In genomic region chr1:206923009-206923960, GRCh38 we compare ENCODE assay signal across 11 cellular contexts. TPM values are rescaled to one million over a fixed set of nuclear protein-coding genes. Genes with fewer than 3 reads are reported as not detected.
DNase-seq lines count a peak whose midpoint lies in the region; ATAC-seq and TF ChIP-seq lines count a peak whose summit lies in the region.
"Had no signal": no experiment of that assay in that cellular context is flagged by ENCODE, and none has a peak within 500 bp of the region (broad histone marks: within the 10 kb centered on the region; RNA-seq: fewer than 3 reads in every experiment).

No MANE protein-coding gene starts in this region.

- no peak overlapping the region for H3K4me3 Mint-ChIP-seq in activated naive CD8-positive, alpha-beta T cell treated with anti-CD3 and anti-CD28 coated beads, Interleukin-2, amount 10 ng/mL, durations not matched to agents 7 days and 5 days
- no peak overlapping the region for H3K4me3 Mint-ChIP-seq in WTC11

- H3K4me1 Mint-ChIP-seq in activated naive CD8-positive, alpha-beta T cell treated with anti-CD3 and anti-CD28 coated beads, Interleukin-2, amount 10 ng/mL, durations not matched to agents 7 days and 5 days, result peaks cover 31% of the 10 kb centered on the region
- no peaks in the 10 kb centered on the region for H3K4me1 Mint-ChIP-seq in WTC11

- H3K9me3 ChIP-seq in Peyer's patch, result no peaks in the 10 kb centered on the region
- H3K9me3 ChIP-seq: thoracic aorta had no signal

- no peaks in the 10 kb centered on the region for H3K27me3 ChIP-seq in Peyer's patch

- H3K4me1 ChIP-seq in Peyer's patch, result peaks cover 0 to 45% (median 25%) of the 10 kb centered on the region in 4 donors

- no peaks in the 10 kb centered on the region for H3K27me3 Mint-ChIP-seq in activated naive CD8-positive, alpha-beta T cell treated with anti-CD3 and anti-CD28 coated beads, Interleukin-2, amount 10 ng/mL, durations not matched to agents 7 days and 5 days
- H3K27me3 Mint-ChIP-seq in WTC11 (ENCODE audit: low read depth), result no peaks in the 10 kb centered on the region

- H3K36me3 Mint-ChIP-seq in activated naive CD8-positive, alpha-beta T cell treated with anti-CD3 and anti-CD28 coated beads, Interleukin-2, amount 10 ng/mL, durations not matched to agents 7 days and 5 days, result peaks cover 3% of the 10 kb centered on the region
- no peaks in the 10 kb centered on the region for H3K36me3 Mint-ChIP-seq in WTC11

- no peaks in the 10 kb centered on the region for H3K9me3 Mint-ChIP-seq in activated naive CD8-positive, alpha-beta T cell treated with anti-CD3 and anti-CD28 coated beads, Interleukin-2, amount 10 ng/mL, durations not matched to agents 7 days and 5 days
- no peaks in the 10 kb centered on the region for H3K9me3 Mint-ChIP-seq in WTC11

- H3K27ac Mint-ChIP-seq in activated naive CD8-positive, alpha-beta T cell treated with anti-CD3 and anti-CD28 coated beads, Interleukin-2, amount 10 ng/mL, durations not matched to agents 7 days and 5 days, result no peak overlapping the region
- no peak overlapping the region for H3K27ac Mint-ChIP-seq in WTC11

- ATAC-seq in GM18502 (IDR thresholded peaks at IDR 0.05; ENCODE audit: poor library complexity, unreplicated experiment) (peak; percentile 49), HG02588 (IDR thresholded peaks at IDR 0.05; ENCODE audit: unreplicated experiment) (peak; percentile 47), WTC11 (no peak)
- peak; percentile 71 for ATAC-seq in activated naive CD8-positive, alpha-beta T cell treated with anti-CD3 and anti-CD28 coated beads, Interleukin-2, amount 10 ng/mL, durations not matched to agents 7 days and 5 days (ENCODE audit: low read depth)

- POLR2A ChIA-PET in activated naive CD8-positive, alpha-beta T cell treated with anti-CD3 and anti-CD28 coated beads, Interleukin-2, amount 10 ng/mL, durations not matched to agents 7 days and 5 days (lab: Charles Lee), result interaction anchor here (1.2 to 3.5 kb wide), 5 partner anchors 11 to 127 kb away, joined by 3 to 21 read pairs (median 5); no protein-coding TSS in a partner anchor
- POLR2A ChIA-PET in WTC11 (lab: Charles Lee), result no interaction called here

- peak in 2 of 3 donors; percentile 95 for DNase-seq in Peyer's patch
- peak; percentile 70 for DNase-seq in activated naive CD8-positive, alpha-beta T cell treated with anti-CD3 and anti-CD28 coated beads, Interleukin-2, amount 10 ng/mL, durations not matched to agents 7 days and 5 days
- DNase-seq in stimulated activated CD4-positive, alpha-beta T cell treated with anti-CD3 and anti-CD28 coated beads, TNF-alpha, amount 100 ng/mL, for 4 hours (ENCODE audit: low read depth in 3 of 3), result peak in 2 of 3 experiments; percentile 46 to 57
- DNase-seq in WTC11 (ENCODE audit: low spot score), result no peak
- DNase-seq in cerebellar cortex (ENCODE audit: low spot score), result no peak
- DNase-seq in SHP77 (lab: John Stamatoyannopoulos, UW), result no peak

- TF ChIP-seq CTCF in Peyer's patch (IDR thresholded peaks at IDR 0.05) (no peak), WTC11 (IDR thresholded peaks at IDR 0.05) (no peak)

- H3K4me3 ChIP-seq in Peyer's patch, result peak overlapping the region in 2 of 4 donors; percentile 11 to 56
- H3K4me3 ChIP-seq: thoracic aorta had no signal

- CTCF ChIA-PET in WTC11 (lab: Charles Lee), result interaction anchor here (1.7 to 3.2 kb wide), 2 partner anchors 9 to 12 kb away, joined by 6 to 17 read pairs; no protein-coding TSS in a partner anchor

- no peaks in the 10 kb centered on the region for H3K36me3 ChIP-seq in Peyer's patch
- H3K36me3 ChIP-seq: thoracic aorta had no signal

- peak overlapping the region; percentile 75 to 89 (median 88) for H3K27ac ChIP-seq in Peyer's patch
- H3K27ac ChIP-seq: thoracic aorta had no signal

- TF ChIP-seq POLR2A in Peyer's patch (IDR thresholded peaks at IDR 0.05), result peak in 1 of 2 donors; percentile 22

TF ChIP-seq in WTC11, 78 proteins besides CTCF, POLR2A, EP300 and RAD21:
- TF ChIP-seq ZNF423 (CRISPR knock-in tag; IDR thresholded peaks at IDR 0.05) (no peak), MXD4 (CRISPR knock-in tag; IDR thresholded peaks at IDR 0.05; ENCODE audit: borderline replicate concordance) (no peak), NR1H2 (CRISPR knock-in tag; IDR thresholded peaks at IDR 0.05) (no peak), ZNF317 (CRISPR knock-in tag; IDR thresholded peaks at IDR 0.05; ENCODE audit: borderline replicate concordance, low read depth) (no peak), ATF1 (CRISPR knock-in tag; IDR thresholded peaks at IDR 0.05) (no peak), ESRRA (CRISPR knock-in tag; IDR thresholded peaks at IDR 0.05; ENCODE audit: borderline replicate concordance) (no peak), NFATC4 (CRISPR knock-in tag; IDR thresholded peaks at IDR 0.05) (no peak)
- TF ChIP-seq, protein P1, sequence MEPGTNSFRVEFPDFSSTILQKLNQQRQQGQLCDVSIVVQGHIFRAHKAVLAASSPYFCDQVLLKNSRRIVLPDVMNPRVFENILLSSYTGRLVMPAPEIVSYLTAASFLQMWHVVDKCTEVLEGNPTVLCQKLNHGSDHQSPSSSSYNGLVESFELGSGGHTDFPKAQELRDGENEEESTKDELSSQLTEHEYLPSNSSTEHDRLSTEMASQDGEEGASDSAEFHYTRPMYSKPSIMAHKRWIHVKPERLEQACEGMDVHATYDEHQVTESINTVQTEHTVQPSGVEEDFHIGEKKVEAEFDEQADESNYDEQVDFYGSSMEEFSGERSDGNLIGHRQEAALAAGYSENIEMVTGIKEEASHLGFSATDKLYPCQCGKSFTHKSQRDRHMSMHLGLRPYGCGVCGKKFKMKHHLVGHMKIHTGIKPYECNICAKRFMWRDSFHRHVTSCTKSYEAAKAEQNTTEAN (CRISPR knock-in tag; IDR thresholded peaks at IDR 0.05), result no peak
- TF ChIP-seq, protein P2, sequence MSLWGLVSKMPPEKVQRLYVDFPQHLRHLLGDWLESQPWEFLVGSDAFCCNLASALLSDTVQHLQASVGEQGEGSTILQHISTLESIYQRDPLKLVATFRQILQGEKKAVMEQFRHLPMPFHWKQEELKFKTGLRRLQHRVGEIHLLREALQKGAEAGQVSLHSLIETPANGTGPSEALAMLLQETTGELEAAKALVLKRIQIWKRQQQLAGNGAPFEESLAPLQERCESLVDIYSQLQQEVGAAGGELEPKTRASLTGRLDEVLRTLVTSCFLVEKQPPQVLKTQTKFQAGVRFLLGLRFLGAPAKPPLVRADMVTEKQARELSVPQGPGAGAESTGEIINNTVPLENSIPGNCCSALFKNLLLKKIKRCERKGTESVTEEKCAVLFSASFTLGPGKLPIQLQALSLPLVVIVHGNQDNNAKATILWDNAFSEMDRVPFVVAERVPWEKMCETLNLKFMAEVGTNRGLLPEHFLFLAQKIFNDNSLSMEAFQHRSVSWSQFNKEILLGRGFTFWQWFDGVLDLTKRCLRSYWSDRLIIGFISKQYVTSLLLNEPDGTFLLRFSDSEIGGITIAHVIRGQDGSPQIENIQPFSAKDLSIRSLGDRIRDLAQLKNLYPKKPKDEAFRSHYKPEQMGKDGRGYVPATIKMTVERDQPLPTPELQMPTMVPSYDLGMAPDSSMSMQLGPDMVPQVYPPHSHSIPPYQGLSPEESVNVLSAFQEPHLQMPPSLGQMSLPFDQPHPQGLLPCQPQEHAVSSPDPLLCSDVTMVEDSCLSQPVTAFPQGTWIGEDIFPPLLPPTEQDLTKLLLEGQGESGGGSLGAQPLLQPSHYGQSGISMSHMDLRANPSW (CRISPR knock-in tag; conservative IDR thresholded peaks at IDR 0.05; ENCODE audit: low read depth), result no peak
- TF ChIP-seq, protein P3, sequence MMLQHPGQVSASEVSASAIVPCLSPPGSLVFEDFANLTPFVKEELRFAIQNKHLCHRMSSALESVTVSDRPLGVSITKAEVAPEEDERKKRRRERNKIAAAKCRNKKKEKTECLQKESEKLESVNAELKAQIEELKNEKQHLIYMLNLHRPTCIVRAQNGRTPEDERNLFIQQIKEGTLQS (CRISPR knock-in tag; conservative IDR thresholded peaks at IDR 0.05), result no peak

RNA-seq across cellular contexts. Expression of gene FCMR, which starts 1.5 kb away (rescaled TPM):
- 100 to 1,000 TPM in 1 of 4 donors, 1 to 10 TPM in 3; 7.4 to 248 (median 8.6) TPM for total RNA-seq in Peyer's patch
- 100 to 1,000 TPM; 145 to 159 TPM for total RNA-seq in activated naive CD8-positive, alpha-beta T cell treated with anti-CD3 and anti-CD28 coated beads, Interleukin-2, amount 10 ng/mL, durations not matched to agents 7 days and 5 days
- 0.37 to 1.0 TPM (median 0.71 TPM) in 3 replicates for total RNA-seq in WTC11 (2021)
- total RNA-seq: HT1080 had no signal

RNA-seq across cellular contexts. Expression of gene PIGR, which starts 23.0 kb away (rescaled TPM):
- 1,000 to 10,000 TPM in 3 of 4 donors, 100 to 1,000 TPM in 1; 588 to 3,176 (median 2,192) TPM for total RNA-seq in Peyer's patch
- not detected for total RNA-seq in activated naive CD8-positive, alpha-beta T cell treated with anti-CD3 and anti-CD28 coated beads, Interleukin-2, amount 10 ng/mL, durations not matched to agents 7 days and 5 days
- 1.8 to 2.2 TPM (median 1.9 TPM) in 3 replicates for total RNA-seq in WTC11 (2021)
- total RNA-seq: fibroblast of lung had no signal

RNA-seq across cellular contexts. Expression of gene IL24, which starts 26.0 kb away (rescaled TPM):
- not detected for total RNA-seq in Peyer's patch
- total RNA-seq in activated naive CD8-positive, alpha-beta T cell treated with anti-CD3 and anti-CD28 coated beads, Interleukin-2, amount 10 ng/mL, durations not matched to agents 7 days and 5 days, result not detected
- not detected in 3 replicates for total RNA-seq in WTC11 (2021)
- total RNA-seq: thoracic aorta had no signal

RNA-seq across cellular contexts. Expression of gene FCAMR, which starts 47.0 kb away (rescaled TPM):
- total RNA-seq in Peyer's patch (1 to 10 TPM in 1 of 4 donors, under 1 TPM in 2, not detected in 1; 0.85 to 1.5 (median 0.88) TPM), WTC11 (2021) (not detected in 3 replicates)
- under 1 TPM in 1 of 2 experiments, not detected in 1; 0.22 TPM for total RNA-seq in activated naive CD8-positive, alpha-beta T cell treated with anti-CD3 and anti-CD28 coated beads, Interleukin-2, amount 10 ng/mL, durations not matched to agents 7 days and 5 days
- total RNA-seq: fibroblast of lung, HT1080, thoracic aorta had no signal

RNA-seq across cellular contexts. Expression of gene IL20, which starts 57.9 kb away (rescaled TPM):
- total RNA-seq in Peyer's patch (not detected), WTC11 (2021) (not detected in 3 replicates)
- total RNA-seq in activated naive CD8-positive, alpha-beta T cell treated with anti-CD3 and anti-CD28 coated beads, Interleukin-2, amount 10 ng/mL, durations not matched to agents 7 days and 5 days, result not detected
- total RNA-seq: fibroblast of lung, HT1080, thoracic aorta had no signal

Comparison
In these comparisons a context has a peak if more than half of its experiments do, and no peak if none do; other contexts are left out.
1. DNase-seq: peak in Peyer's patch (2 of 3), activated naive CD8-positive, alpha-beta T cell treated with anti-CD3 and anti-CD28 coated beads, Interleukin-2, amount 10 ng/mL, durations not matched to agents 7 days and 5 days (single experiment) and stimulated activated CD4-positive, alpha-beta T cell treated with anti-CD3 and anti-CD28 coated beads, TNF-alpha, amount 100 ng/mL, for 4 hours (2 of 3); none in WTC11 (single experiment), cerebellar cortex (single experiment) and SHP77 (0 of 2).
2. RNA of gene PIGR, which starts 23.0 kb away (total RNA-seq): 588 to 3,176 TPM in Peyer's patch; 1.8 to 2.2 TPM in WTC11 and not detected in activated naive CD8-positive, alpha-beta T cell treated with anti-CD3 and anti-CD28 coated beads, Interleukin-2, amount 10 ng/mL, durations not matched to agents 7 days and 5 days; every median in the first group is over 100 times any median in the second.